In the genomic region with DNA sequence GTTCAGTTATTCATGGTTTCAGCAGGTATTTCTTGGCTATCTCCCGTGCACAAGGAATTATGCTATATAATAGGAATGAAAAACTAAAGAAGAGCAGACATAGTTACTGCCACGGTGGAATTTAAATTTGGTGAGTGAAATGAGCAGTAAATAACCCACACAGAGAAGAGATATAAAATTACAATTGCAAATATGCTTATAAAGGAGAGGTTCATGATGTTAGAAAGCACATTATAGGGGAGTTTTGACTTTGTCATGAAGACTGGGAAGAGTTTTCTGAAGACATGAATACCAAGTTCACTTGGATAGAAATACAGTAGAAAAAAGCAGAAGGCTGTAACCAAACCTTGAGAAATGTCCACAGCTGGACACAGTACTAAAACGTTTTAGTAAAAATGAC, we compare ENCODE assay signal across 5 cellular contexts.
"Had no signal": no experiment of that assay in that cellular context is flagged by ENCODE, and none has a peak within 500 bp of the region (broad histone marks: within the 10 kb centered on the region; RNA-seq: fewer than 3 reads in every experiment).

No MANE protein-coding gene starts in this region.

- H3K27ac ChIP-seq: HL-60 had no signal

- DNase-seq: IMR-90, KBM-7 had no signal

- ATAC-seq: HepG2, K562 had no signal

- H3K4me3 ChIP-seq: K562 had no signal
